In the genomic region with DNA sequence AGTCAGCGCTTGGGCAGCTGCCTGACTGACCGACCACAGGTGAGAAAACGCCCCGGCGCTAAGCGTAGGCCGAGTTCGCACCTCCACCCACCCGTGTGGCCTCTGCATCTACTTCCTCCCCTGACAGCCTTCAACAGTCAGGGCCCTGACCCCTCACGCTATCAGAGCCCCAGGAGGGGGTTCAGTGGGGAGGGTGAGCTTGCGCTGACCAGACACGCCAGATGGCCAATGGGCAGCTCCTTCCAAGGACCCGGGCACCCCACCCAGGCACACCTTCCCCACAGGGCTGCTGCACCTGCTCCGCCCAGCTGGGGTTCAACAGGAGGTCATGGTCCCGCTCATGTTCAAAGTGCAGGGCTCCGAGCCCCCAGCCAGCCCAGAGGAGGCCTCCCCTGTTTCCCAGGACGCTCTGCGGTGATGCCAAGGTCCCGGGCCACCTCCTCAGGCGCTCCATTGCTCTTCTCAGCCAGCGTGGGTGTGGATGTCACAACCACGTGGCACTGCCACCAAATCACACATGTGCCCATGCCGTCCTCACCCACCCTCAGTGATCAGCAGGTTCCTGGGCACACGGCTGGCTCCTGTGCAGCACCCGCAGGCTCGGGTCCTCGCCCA, we compare ENCODE assay signal across 16 cellular contexts. TPM values are rescaled to one million over a fixed set of nuclear protein-coding genes. Genes with fewer than 3 reads are reported as not detected.
A peak's percentile ranks its signal among the peaks of the same experiment; 100 is the strongest.
DNase-seq lines count a peak whose midpoint lies in the region; ATAC-seq and TF ChIP-seq lines count a peak whose summit lies in the region.
"Had no signal": no experiment of that assay in that cellular context is flagged by ENCODE, and none has a peak within 500 bp of the region (broad histone marks: within the 10 kb centered on the region; RNA-seq: fewer than 3 reads in every experiment).

No MANE protein-coding gene starts in this region.

- H3K4me3 ChIP-seq in endodermal cell (ENCODE audit: low read length), result no peak overlapping the region
- H3K4me3 ChIP-seq in PC-3 (ENCODE audit: low read length), result no peak overlapping the region
- H3K4me3 ChIP-seq: upper lobe of left lung had no signal

- no peaks in the 10 kb centered on the region for H3K4me1 ChIP-seq in endodermal cell (ENCODE audit: control insufficient read depth, insufficient read depth, low read length)
- H3K4me1 ChIP-seq in PC-3 (ENCODE audit: insufficient read depth, low read length), result no peaks in the 10 kb centered on the region
- H3K4me1 ChIP-seq: upper lobe of left lung had no signal

- H2AFZ ChIP-seq in PC-3 (ENCODE audit: low read length), result no peak overlapping the region

- H3K27me3 ChIP-seq in endodermal cell (ENCODE audit: control insufficient read depth, insufficient read depth, low read length, poor library complexity, severe bottlenecking), result no peaks in the 10 kb centered on the region
- no peaks in the 10 kb centered on the region for H3K27me3 ChIP-seq in CD4-positive, alpha-beta T cell (ENCODE audit: control insufficient read depth, insufficient read depth, low read length)
- peaks cover 8% of the 10 kb centered on the region; the same call in 1 of the 2 replicates for H3K27me3 ChIP-seq in PC-3 (ENCODE audit: low read length)
- H3K27me3 ChIP-seq: upper lobe of left lung had no signal

- no peaks in the 10 kb centered on the region for H3K79me2 ChIP-seq in PC-3 (ENCODE audit: low read length)

- H3K27ac ChIP-seq in endodermal cell (ENCODE audit: low read depth, low read length), result no peak overlapping the region
- H3K27ac ChIP-seq in CD4-positive, alpha-beta T cell (ENCODE audit: low read depth, low read length), result no peak overlapping the region
- H3K27ac ChIP-seq in PC-3 (ENCODE audit: low read length), result no peak overlapping the region
- H3K27ac ChIP-seq: upper lobe of left lung had no signal

- H3K4me3 Mint-ChIP-seq in stimulated activated naive CD8-positive, alpha-beta T cell treated with anti-CD3 and anti-CD28 coated beads, Interleukin-15, amount 100 ng/mL, for 72 hours, result no peak overlapping the region
- no peak overlapping the region for H3K4me3 Mint-ChIP-seq in endodermal cell
- H3K4me3 Mint-ChIP-seq in CD4-positive, alpha-beta T cell, result no peak overlapping the region
- H3K4me3 Mint-ChIP-seq: IgD-negative memory B cell; memory B cell; stimulated activated naive CD8-positive, alpha-beta T cell treated with anti-CD3 and anti-CD28 coated beads, Interleukin-15, Interleukin-2, amounts not matched to agents 100 ng/mL and 50 ng/mL, for 24 hours had no signal

- no peaks in the 10 kb centered on the region for H4K20me1 ChIP-seq in PC-3 (ENCODE audit: low read length)

- intact Hi-C loops in CD4-positive, alpha-beta T cell (cut with DNase I, micrococcal nuclease), result loop anchor here (1.0 to 5.0 kb wide), 3 partner anchors 94 to 562 kb away; no protein-coding TSS in a partner anchor
- intact Hi-C loops in PC-3 (cut with micrococcal nuclease), result loop anchor here (2.0 kb wide), 1 partner anchor 94 kb away; no protein-coding TSS in a partner anchor

- H3K4me2 ChIP-seq in PC-3 (ENCODE audit: low read length), result no peak overlapping the region

- H3K9me2 ChIP-seq in PC-3 (replicated peaks; ENCODE audit: low read length), result no peaks in the 10 kb centered on the region

- H3K36me3 ChIP-seq in endodermal cell (ENCODE audit: control insufficient read depth, insufficient read depth, low read length) (no peaks in the 10 kb centered on the region), PC-3 (ENCODE audit: low read depth, low read length) (no peaks in the 10 kb centered on the region)
- H3K36me3 ChIP-seq: upper lobe of left lung had no signal

- H3K27ac Mint-ChIP-seq in stimulated activated naive CD8-positive, alpha-beta T cell treated with anti-CD3 and anti-CD28 coated beads, Interleukin-15, amount 100 ng/mL, for 72 hours, result no peak overlapping the region
- H3K27ac Mint-ChIP-seq in endodermal cell, result no peak overlapping the region
- no peak overlapping the region for H3K27ac Mint-ChIP-seq in CD4-positive, alpha-beta T cell
- H3K27ac Mint-ChIP-seq: IgD-negative memory B cell; memory B cell; stimulated activated naive CD8-positive, alpha-beta T cell treated with anti-CD3 and anti-CD28 coated beads, Interleukin-15, Interleukin-2, amounts not matched to agents 100 ng/mL and 50 ng/mL, for 24 hours had no signal

- H3K36me3 Mint-ChIP-seq in endodermal cell (ENCODE audit: low read depth), result no peaks in the 10 kb centered on the region
- no peaks in the 10 kb centered on the region for H3K36me3 Mint-ChIP-seq in CD4-positive, alpha-beta T cell (ENCODE audit: low read depth)
- H3K36me3 Mint-ChIP-seq: CD8-positive, alpha-beta memory T cell; IgD-negative memory B cell; memory B cell had no signal

- H3F3A ChIP-seq in PC-3 (ENCODE audit: low read length, unreplicated experiment), result no peaks in the 10 kb centered on the region

- ATAC-seq in stimulated activated naive CD8-positive, alpha-beta T cell treated with anti-CD3 and anti-CD28 coated beads, Interleukin-15, amount 100 ng/mL, for 72 hours, result peak; percentile 17
- no peak for ATAC-seq in stimulated activated naive CD8-positive, alpha-beta T cell treated with anti-CD3 and anti-CD28 coated beads, Interleukin-15, Interleukin-2, amounts not matched to agents 100 U/mL and 50 U/mL, for 24 hours
- ATAC-seq in HG02798 (IDR thresholded peaks at IDR 0.05; ENCODE audit: poor library complexity, unreplicated experiment), result peak; percentile 49
- ATAC-seq in CD4-positive, alpha-beta T cell (ENCODE audit: poor library complexity), result no peak
- ATAC-seq in PC-3, result no peak
- ATAC-seq in HG03159 (IDR thresholded peaks at IDR 0.05; ENCODE audit: unreplicated experiment), result no peak

- POLR2A ChIA-PET in CD4-positive, alpha-beta T cell (lab: Charles Lee), result no interaction called here
- POLR2A ChIA-PET in PC-3 (lab: Charles Lee; ENCODE audit: unreplicated experiment), result no interaction called here

- TF ChIP-seq CTCF in endodermal cell (conservative IDR thresholded peaks at IDR 0.05) (no peak), PC-3 (conservative IDR thresholded peaks at IDR 0.05; ENCODE audit: low read depth, low read length) (no peak)
- TF ChIP-seq CTCF in CD4-positive, alpha-beta T cell (IDR thresholded peaks at IDR 0.05), result no peak

- WGBS in endodermal cell (ENCODE audit: insufficient coverage in 1 of 2, insufficient read length in 1 of 2), 2 experiments, result 95 to 100% methylated on average over 10 to 27 of the region's 27 CpGs

- H3K9me3 Mint-ChIP-seq in stimulated activated naive CD8-positive, alpha-beta T cell treated with anti-CD3 and anti-CD28 coated beads, Interleukin-15, amount 100 ng/mL, for 72 hours, result no peaks in the 10 kb centered on the region
- H3K9me3 Mint-ChIP-seq in endodermal cell, result no peaks in the 10 kb centered on the region
- H3K9me3 Mint-ChIP-seq in CD4-positive, alpha-beta T cell, result no peaks in the 10 kb centered on the region
- H3K9me3 Mint-ChIP-seq: CD8-positive, alpha-beta memory T cell; IgD-negative memory B cell; stimulated activated naive CD8-positive, alpha-beta T cell treated with anti-CD3 and anti-CD28 coated beads, Interleukin-15, Interleukin-2, amounts not matched to agents 100 ng/mL and 50 ng/mL, for 24 hours had no signal

- DNase-seq in stimulated activated naive CD8-positive, alpha-beta T cell treated with anti-CD3 and anti-CD28 coated beads, Interleukin-15, amount 100 ng/mL, for 72 hours, result no peak
- no peak for DNase-seq in stimulated activated naive CD8-positive, alpha-beta T cell treated with anti-CD3 and anti-CD28 coated beads, Interleukin-15, Interleukin-2, amounts not matched to agents 100 U/mL and 50 U/mL, for 24 hours
- DNase-seq in endodermal cell (peak; percentile 60), PC-3 (no peak), UCSD-AML1 (lab: John Stamatoyannopoulos, UW; ENCODE audit: unreplicated experiment) (no peak)
- no peak for DNase-seq in CD4-positive, alpha-beta T cell
- DNase-seq: hippocampal formation, kidney had no signal

- no peaks in the 10 kb centered on the region for H3K9me3 ChIP-seq in endodermal cell (ENCODE audit: control insufficient read depth, low read length)
- no peaks in the 10 kb centered on the region for H3K9me3 ChIP-seq in CD4-positive, alpha-beta T cell (ENCODE audit: control insufficient read depth, low read length)
- H3K9me3 ChIP-seq in PC-3 (ENCODE audit: low read length), result no peaks in the 10 kb centered on the region
- H3K9me3 ChIP-seq: upper lobe of left lung had no signal

- no TSS peak for BruUV-seq in PC-3 (replicated peaks; lab: Mats Ljungman, UMichigan)

- CTCF ChIA-PET in CD4-positive, alpha-beta T cell (lab: Charles Lee), result interaction anchor here (1.0 to 1.1 kb wide), 2 partner anchors 17 to 24 kb away, joined by 3 read pairs; no protein-coding TSS in a partner anchor
- CTCF ChIA-PET in PC-3 (lab: Charles Lee), result interaction anchor here (1.0 kb wide), 1 partner anchor 46 kb away, joined by 14 read pairs; no protein-coding TSS in a partner anchor

- H3K27me3 Mint-ChIP-seq in stimulated activated naive CD8-positive, alpha-beta T cell treated with anti-CD3 and anti-CD28 coated beads, Interleukin-15, amount 100 ng/mL, for 72 hours, result no peaks in the 10 kb centered on the region
- H3K27me3 Mint-ChIP-seq in endodermal cell (ENCODE audit: insufficient read depth), result no peaks in the 10 kb centered on the region
- H3K27me3 Mint-ChIP-seq in CD4-positive, alpha-beta T cell, result no peaks in the 10 kb centered on the region
- H3K27me3 Mint-ChIP-seq: CD8-positive, alpha-beta memory T cell; IgD-negative memory B cell; stimulated activated naive CD8-positive, alpha-beta T cell treated with anti-CD3 and anti-CD28 coated beads, Interleukin-15, Interleukin-2, amounts not matched to agents 100 ng/mL and 50 ng/mL, for 24 hours had no signal

- peaks cover 37% of the 10 kb centered on the region for H3K4me1 Mint-ChIP-seq in stimulated activated naive CD8-positive, alpha-beta T cell treated with anti-CD3 and anti-CD28 coated beads, Interleukin-15, amount 100 ng/mL, for 72 hours
- peaks cover 3% of the 10 kb centered on the region for H3K4me1 Mint-ChIP-seq in endodermal cell
- peaks cover 7% of the 10 kb centered on the region for H3K4me1 Mint-ChIP-seq in CD4-positive, alpha-beta T cell (ENCODE audit: low read depth)

- H3K9ac ChIP-seq in endodermal cell (ENCODE audit: extremely low read depth, low read length, poor library complexity, severe bottlenecking), result no peak overlapping the region
- H3K9ac ChIP-seq in PC-3 (ENCODE audit: low read length), result no peak overlapping the region

RNA-seq across cellular contexts. Expression of a gene that starts 48.7 kb away (rescaled TPM):
- 1 to 10 TPM; 5.7 to 6.0 TPM for total RNA-seq in endodermal cell
- polyA plus RNA-seq in endodermal cell (2013, experiment 1 of 2), result 1.2 TPM
- polyA plus RNA-seq in endodermal cell (2013, experiment 2 of 2), result 1.6 TPM
- total RNA-seq in CD4-positive, alpha-beta T cell, result 100 to 1,000 TPM; 244 to 254 TPM
- 0.73 and 1.7 TPM in 2 replicates for total RNA-seq in PC-3 (2014; rRNA removed)
- polyA plus RNA-seq: AG04450 had no signal

Comparison
In these comparisons a context has a peak if more than half of its experiments do, and no peak if none do; other contexts are left out.
1. ATAC-seq: peak in stimulated activated naive CD8-positive, alpha-beta T cell treated with anti-CD3 and anti-CD28 coated beads, Interleukin-15, amount 100 ng/mL, for 72 hours (single experiment) and HG02798 (single experiment); none in stimulated activated naive CD8-positive, alpha-beta T cell treated with anti-CD3 and anti-CD28 coated beads, Interleukin-15, Interleukin-2, amounts not matched to agents 100 U/mL and 50 U/mL, for 24 hours (single experiment), CD4-positive, alpha-beta T cell (single experiment), PC-3 (single experiment) and HG03159 (single experiment).
2. RNA of a gene that starts 48.7 kb away (total RNA-seq): 244 to 254 TPM in CD4-positive, alpha-beta T cell; 5.7 to 6.0 TPM in endodermal cell and 0.73 to 1.7 TPM in PC-3; every median in the first group is over 10 times any median in the second.